In the genomic region with DNA sequence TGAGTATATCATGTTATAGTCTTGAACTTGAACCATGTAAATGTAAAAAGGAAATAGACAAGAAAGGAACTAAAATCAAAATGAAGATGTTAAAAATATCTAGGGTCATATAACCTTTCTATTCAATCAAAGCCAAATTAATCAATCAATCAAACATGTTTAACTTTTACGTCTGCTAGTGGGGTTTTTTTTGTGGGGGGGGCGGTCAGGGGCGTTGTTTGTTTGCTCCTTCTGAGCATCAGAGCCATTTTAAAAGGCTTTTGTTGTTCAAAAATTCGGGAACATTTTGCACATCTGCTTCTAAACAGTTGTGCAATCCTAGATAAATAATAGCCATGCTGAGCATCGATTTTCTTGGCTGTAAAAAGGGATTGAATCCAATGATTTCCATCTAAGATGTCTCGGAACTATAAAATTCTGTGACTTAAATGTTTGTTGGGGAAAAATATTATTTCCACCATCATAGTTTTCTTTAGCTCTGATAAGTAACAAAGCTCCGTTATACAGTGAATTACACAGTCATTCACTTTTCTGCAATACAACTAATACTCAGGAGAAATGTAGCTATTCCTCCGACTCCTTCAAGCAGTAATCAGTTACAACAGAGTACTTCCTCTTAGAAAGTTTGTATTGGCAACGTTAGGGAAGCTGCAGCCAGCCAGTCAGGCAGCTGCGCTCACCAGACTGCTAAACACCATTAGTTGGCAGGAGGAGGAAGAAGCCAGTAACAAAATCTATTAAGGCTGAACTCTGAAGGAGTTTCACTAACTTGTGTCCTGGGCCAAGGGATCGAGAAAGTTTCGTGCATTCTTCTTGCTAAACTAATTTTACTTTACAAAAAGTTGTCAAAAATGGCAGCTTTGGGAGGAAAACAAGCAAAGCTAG, we compare ENCODE assay signal across 7 cellular contexts. TPM values are rescaled to one million over a fixed set of nuclear protein-coding genes. Genes with fewer than 3 reads are reported as not detected.
A peak's percentile ranks its signal among the peaks of the same experiment; 100 is the strongest.
DNase-seq lines count a peak whose midpoint lies in the region; TF ChIP-seq lines count a peak whose summit lies in the region.

No MANE protein-coding gene starts in this region.

- peak overlapping the region; percentile 79 for H3K9ac ChIP-seq in adipocyte (ENCODE audit: low read length)

- DNase-seq in adipocyte (ENCODE audit: low read depth) (peak; percentile 67), right atrium auricular region (ENCODE audit: low spot score) (peak; percentile 73), putamen (ENCODE audit: low spot score) (peak; percentile 65), GM19238 (ENCODE audit: insufficient read length, low spot score) (no peak)
- no peak for DNase-seq in activated CD4-positive, CD25-positive, alpha-beta regulatory T cell (lab: John Stamatoyannopoulos, UW)
- DNase-seq in stimulated activated CD4-positive, alpha-beta T cell treated with anti-CD3 and anti-CD28 coated beads, Interleukin-1b, Interleukin-23, amount 100 ng/mL, for 48 hours = no peak

- peak overlapping the region; percentile 80 to 97 (median 89) for H3K4me3 Mint-ChIP-seq in IgD-negative memory B cell

- H3K27me3 Mint-ChIP-seq in IgD-negative memory B cell = peaks cover 12% of the 10 kb centered on the region

- H3K9me3 ChIP-seq in adipocyte (ENCODE audit: control insufficient read depth, low read length) (no peaks in the 10 kb centered on the region), right atrium auricular region (no peaks in the 10 kb centered on the region)

- no peak for TF ChIP-seq CTCF in right atrium auricular region (IDR thresholded peaks at IDR 0.05)

- H3K27ac Mint-ChIP-seq in IgD-negative memory B cell = peak overlapping the region; percentile 60 to 98 (median 86)

- peak overlapping the region; percentile 90 for H3K4me3 ChIP-seq in adipocyte (ENCODE audit: low read length)
- peak overlapping the region; percentile 89 to 91 for H3K4me3 ChIP-seq in right atrium auricular region

- peaks cover 18 to 23% (median 21%) of the 10 kb centered on the region in 3 donors for H3K4me1 Mint-ChIP-seq in IgD-negative memory B cell

- H3K36me3 ChIP-seq in adipocyte (ENCODE audit: control insufficient read depth, insufficient read depth, low read length, severe bottlenecking) = no peaks in the 10 kb centered on the region
- H3K36me3 ChIP-seq in right atrium auricular region = no peaks in the 10 kb centered on the region

- H3K9me3 Mint-ChIP-seq in IgD-negative memory B cell = peaks cover 0 to 2% (median 2%) of the 10 kb centered on the region in 3 donors

- peaks cover 28% of the 10 kb centered on the region for H3K4me1 ChIP-seq in adipocyte (ENCODE audit: control insufficient read depth, insufficient read depth, low read length)
- H3K4me1 ChIP-seq in right atrium auricular region = peaks cover 0 to 31% of the 10 kb centered on the region in 2 donors

- H3K27me3 ChIP-seq in adipocyte (replicated peaks; ENCODE audit: control insufficient read depth, insufficient read depth, low read length) (no peaks in the 10 kb centered on the region), right atrium auricular region (no peaks in the 10 kb centered on the region)

- H3K36me3 Mint-ChIP-seq in IgD-negative memory B cell = no peaks in the 10 kb centered on the region

- H3K27ac ChIP-seq in right atrium auricular region = peak overlapping the region; percentile 91 to 94

RNA-seq across cellular contexts. Expression of gene SPATA6, which starts 2.1 kb away (rescaled TPM):
- 2.2 TPM for polyA plus RNA-seq in IgD-negative memory B cell
- total RNA-seq in right atrium auricular region = 1 to 10 TPM; 4.5 to 6.2 TPM

Comparison
In these comparisons a context has a peak if more than half of its experiments do, and no peak if none do; other contexts are left out.
1. DNase-seq: peak in adipocyte (single experiment), right atrium auricular region (single experiment) and putamen (single experiment); none in activated CD4-positive, CD25-positive, alpha-beta regulatory T cell (0 of 4), GM19238 (single experiment) and stimulated activated CD4-positive, alpha-beta T cell treated with anti-CD3 and anti-CD28 coated beads, Interleukin-1b, Interleukin-23, amount 100 ng/mL, for 48 hours (single experiment).